9 cellular contexts compared by ENCODE assay signal in the genomic region with DNA sequence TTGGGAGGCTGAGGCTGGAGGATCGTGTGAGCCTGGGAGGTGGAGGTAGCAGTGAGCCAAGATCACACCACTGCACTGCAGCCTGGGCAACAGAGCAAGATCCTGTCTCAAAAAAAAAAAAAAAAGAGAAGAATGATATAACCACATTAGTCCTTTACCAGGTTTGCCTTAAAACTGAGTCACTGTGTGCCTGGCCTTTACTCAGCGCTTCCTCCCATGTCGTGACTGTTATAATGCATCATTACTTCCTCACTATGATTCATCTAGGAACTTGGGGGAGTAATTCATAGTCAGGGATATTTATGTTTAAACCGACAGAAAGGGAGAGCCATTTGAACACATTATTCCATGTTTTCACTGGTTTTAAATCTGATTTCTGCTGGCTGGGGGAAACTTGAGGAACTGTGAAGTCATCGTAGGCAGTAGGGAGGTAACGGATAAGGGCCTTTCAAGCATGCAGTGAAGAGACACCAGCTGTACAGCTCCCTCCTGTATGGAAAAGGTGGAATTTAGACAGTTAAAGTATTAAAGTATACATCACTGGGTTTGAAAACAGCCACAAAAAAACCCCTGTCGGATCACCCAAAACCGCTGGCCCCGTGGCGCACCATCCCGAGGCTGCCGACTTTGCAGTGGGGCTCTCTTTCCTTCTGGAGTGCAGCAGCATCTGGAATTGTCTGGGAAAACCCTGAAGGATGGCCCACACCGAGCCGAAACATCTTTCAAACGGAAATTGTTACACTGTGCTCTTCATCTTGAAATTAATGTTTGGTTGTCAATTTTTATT.
DNase-seq lines count a peak whose midpoint lies in the region; ATAC-seq and TF ChIP-seq lines count a peak whose summit lies in the region.
"Had no signal": no experiment of that assay in that cellular context is flagged by ENCODE, and none has a peak within 500 bp of the region (broad histone marks: within the 10 kb centered on the region; RNA-seq: fewer than 3 reads in every experiment).

No MANE protein-coding gene starts in this region.

- 78% methylated on average over 12 of the region's 15 CpGs for WGBS in mammary epithelial cell (ENCODE audit: low coverage, missing lambda C conversion rate)

- CTCF ChIA-PET in mammary epithelial cell (lab: Charles Lee; ENCODE audit: low non-redundant PET) = no interaction called here

- TF ChIP-seq CTCF in mammary epithelial cell (conservative IDR thresholded peaks at IDR 0.05 in 1 of 2, IDR thresholded peaks at IDR 0.05 in 1 of 2; ENCODE audit: extremely low read depth in 1 of 2, insufficient read depth in 1 of 2, low read depth in 1 of 2, low read length in 2 of 2) = no peak
- TF ChIP-seq CTCF in osteocyte (IDR thresholded peaks at IDR 0.05) = no peak

- no peak overlapping the region for H3K9ac ChIP-seq in mammary epithelial cell (ENCODE audit: insufficient read depth, low read length)

- H3K9me3 ChIP-seq in mammary epithelial cell (replicated peaks; ENCODE audit: insufficient read depth, low read length) = no peaks in the 10 kb centered on the region

- dilution Hi-C loops in mammary epithelial cell (cut with HindIII; ENCODE audit: low sequenced_read_pairs) = loop anchor here (10.0 kb wide), 1 partner anchor 479 kb away; no protein-coding TSS in a partner anchor

- peaks cover 32% of the 10 kb centered on the region for H3K4me1 ChIP-seq in mammary epithelial cell (ENCODE audit: insufficient read depth, low read length)

- no peak overlapping the region for H3K4me3 Mint-ChIP-seq in osteocyte (ENCODE audit: unreplicated experiment)
- H3K4me3 Mint-ChIP-seq: B cell had no signal

- no peaks in the 10 kb centered on the region for H3K27me3 Mint-ChIP-seq in osteocyte (ENCODE audit: unreplicated experiment)
- H3K27me3 Mint-ChIP-seq: B cell had no signal

- peak overlapping the region; percentile 38 for H2AFZ ChIP-seq in mammary epithelial cell (ENCODE audit: low read depth, low read length)

- peak; percentile 94 to 96 for ATAC-seq in activated CD4-positive, CD25-positive, alpha-beta regulatory T cell treated with anti-CD3 and anti-CD28 coated beads, Interleukin-2, amount 50 U/mL, for 24 hours

- TSS peak; percentile 77 for BruUV-seq in mammary epithelial cell (replicated peaks; lab: Mats Ljungman, UMichigan)

- peak overlapping the region; percentile 56 for H3K4me2 ChIP-seq in mammary epithelial cell (ENCODE audit: insufficient read depth, low read depth, low read length)

- H3K79me2 ChIP-seq in mammary epithelial cell (ENCODE audit: insufficient read depth, low read length) = no peaks in the 10 kb centered on the region

- in situ Hi-C loops in mammary epithelial cell (cut with MboI; ENCODE audit: low sequenced_read_pairs in 2 of 2) = loop anchor here in 1 of 2 donors (25.0 kb wide), 1 partner anchor 571 kb away; a partner anchor contains a TSS

- intact Hi-C loops in mammary epithelial cell (cut with micrococcal nuclease) = no loop called here

- no peaks in the 10 kb centered on the region for H3K9me3 Mint-ChIP-seq in osteocyte (ENCODE audit: unreplicated experiment)

- H4K20me1 ChIP-seq in mammary epithelial cell (ENCODE audit: insufficient read depth, low read length) = no peaks in the 10 kb centered on the region

- H3K36me3 ChIP-seq in mammary epithelial cell (ENCODE audit: insufficient read depth, low read length) = no peaks in the 10 kb centered on the region

- H3K27ac ChIP-seq in mammary epithelial cell (ENCODE audit: insufficient read depth, low read depth, low read length) = peak overlapping the region; percentile 54

- H3K36me3 Mint-ChIP-seq in osteocyte (ENCODE audit: unreplicated experiment) = peaks cover 1% of the 10 kb centered on the region

- DNase-seq in activated CD4-positive, CD25-positive, alpha-beta regulatory T cell (lab: John Stamatoyannopoulos, UW) = no peak
- peak; percentile 93 for DNase-seq in MV-4-11 (lab: John Stamatoyannopoulos, UW)
- peak; percentile 85 for DNase-seq in mammary epithelial cell
- no peak for DNase-seq in osteocyte (ENCODE audit: extremely low spot score, unreplicated experiment)
- no peak for DNase-seq in NCI-H2081 treated with DMSO at 0.1 percent for 48 hours (lab: John Stamatoyannopoulos, UW)
- DNase-seq in NCI-H2227 treated with DMSO at 0.1 percent for 48 hours (lab: John Stamatoyannopoulos, UW) = no peak
- no peak for DNase-seq in NCI-H2196 (lab: John Stamatoyannopoulos, UW; ENCODE audit: unreplicated experiment)

- H3K4me3 ChIP-seq in mammary epithelial cell (replicated peaks in 1 of 3; ENCODE audit: insufficient read depth in 1 of 3, low read depth in 2 of 3, low read length in 3 of 3) = no peak overlapping the region

- H3K4me1 Mint-ChIP-seq in osteocyte (ENCODE audit: unreplicated experiment) = peaks cover 53% of the 10 kb centered on the region
- H3K4me1 Mint-ChIP-seq: B cell had no signal

- H3K27me3 ChIP-seq in mammary epithelial cell (ENCODE audit: insufficient read depth, low read length) = no peaks in the 10 kb centered on the region

- peak overlapping the region; percentile 85 for H3K27ac Mint-ChIP-seq in osteocyte (ENCODE audit: unreplicated experiment)
- H3K27ac Mint-ChIP-seq: B cell had no signal

Comparison
In these comparisons a context has a peak if more than half of its experiments do, and no peak if none do; other contexts are left out.
1. DNase-seq: peak in MV-4-11 (single experiment) and mammary epithelial cell (single experiment); none in activated CD4-positive, CD25-positive, alpha-beta regulatory T cell (0 of 4), osteocyte (single experiment), NCI-H2081 treated with DMSO at 0.1 percent for 48 hours (single experiment), NCI-H2227 treated with DMSO at 0.1 percent for 48 hours (single experiment) and NCI-H2196 (single experiment).